Comparison of ENCODE assay signal across 1 cellular context in the genomic region with DNA sequence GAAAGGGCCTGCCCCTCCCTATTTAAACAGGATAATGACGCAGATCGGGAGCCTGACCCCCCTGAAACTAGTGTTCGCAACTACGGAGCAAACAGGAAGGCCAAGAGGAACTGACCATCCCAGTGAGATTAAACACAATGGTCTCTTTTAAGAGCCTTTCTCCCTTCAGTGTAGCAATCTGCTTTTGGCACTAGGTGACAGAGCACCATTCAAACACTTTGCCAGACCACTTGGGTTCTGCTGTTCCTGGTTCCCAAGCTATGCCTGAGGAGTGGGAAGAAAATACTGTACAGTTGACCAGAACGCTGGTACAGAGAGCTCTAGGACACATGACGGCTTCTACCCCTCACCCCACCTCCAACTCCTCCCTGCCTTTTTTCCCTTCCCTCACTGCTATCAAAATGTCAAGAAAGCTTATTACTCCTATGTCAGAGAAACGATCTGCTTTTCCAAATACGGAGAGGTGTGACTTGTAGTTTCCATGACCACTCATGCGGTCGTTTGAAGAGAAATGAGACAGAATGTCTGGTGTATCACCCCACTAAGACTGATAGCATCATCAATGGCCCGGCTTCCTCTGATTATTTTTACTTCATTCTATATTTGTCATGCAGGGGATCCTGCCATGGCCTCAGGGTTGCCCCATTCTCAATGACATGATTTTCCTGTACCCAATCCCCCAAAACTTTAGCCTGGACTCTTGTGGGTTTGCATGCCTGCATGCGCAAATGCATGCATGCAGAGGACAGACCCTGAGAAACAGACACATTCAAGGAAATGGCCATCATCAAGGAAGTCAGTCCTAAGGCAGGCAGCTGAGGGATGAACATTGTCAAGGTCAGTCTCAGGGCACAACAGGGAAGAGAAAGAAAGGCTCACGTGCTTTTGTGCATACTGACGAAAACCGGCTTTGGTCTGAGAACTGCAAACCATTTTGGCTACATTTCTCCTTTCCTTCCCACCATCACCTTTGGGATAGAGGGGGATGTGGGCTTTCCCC.
TF ChIP-seq lines count a peak whose summit lies in the region.

No MANE protein-coding gene starts in this region.

TF ChIP-seq in HepG2, 621 proteins besides CTCF, POLR2A, EP300 and RAD21 (continued from another document and continues in another):
- TF ChIP-seq, protein P1, sequence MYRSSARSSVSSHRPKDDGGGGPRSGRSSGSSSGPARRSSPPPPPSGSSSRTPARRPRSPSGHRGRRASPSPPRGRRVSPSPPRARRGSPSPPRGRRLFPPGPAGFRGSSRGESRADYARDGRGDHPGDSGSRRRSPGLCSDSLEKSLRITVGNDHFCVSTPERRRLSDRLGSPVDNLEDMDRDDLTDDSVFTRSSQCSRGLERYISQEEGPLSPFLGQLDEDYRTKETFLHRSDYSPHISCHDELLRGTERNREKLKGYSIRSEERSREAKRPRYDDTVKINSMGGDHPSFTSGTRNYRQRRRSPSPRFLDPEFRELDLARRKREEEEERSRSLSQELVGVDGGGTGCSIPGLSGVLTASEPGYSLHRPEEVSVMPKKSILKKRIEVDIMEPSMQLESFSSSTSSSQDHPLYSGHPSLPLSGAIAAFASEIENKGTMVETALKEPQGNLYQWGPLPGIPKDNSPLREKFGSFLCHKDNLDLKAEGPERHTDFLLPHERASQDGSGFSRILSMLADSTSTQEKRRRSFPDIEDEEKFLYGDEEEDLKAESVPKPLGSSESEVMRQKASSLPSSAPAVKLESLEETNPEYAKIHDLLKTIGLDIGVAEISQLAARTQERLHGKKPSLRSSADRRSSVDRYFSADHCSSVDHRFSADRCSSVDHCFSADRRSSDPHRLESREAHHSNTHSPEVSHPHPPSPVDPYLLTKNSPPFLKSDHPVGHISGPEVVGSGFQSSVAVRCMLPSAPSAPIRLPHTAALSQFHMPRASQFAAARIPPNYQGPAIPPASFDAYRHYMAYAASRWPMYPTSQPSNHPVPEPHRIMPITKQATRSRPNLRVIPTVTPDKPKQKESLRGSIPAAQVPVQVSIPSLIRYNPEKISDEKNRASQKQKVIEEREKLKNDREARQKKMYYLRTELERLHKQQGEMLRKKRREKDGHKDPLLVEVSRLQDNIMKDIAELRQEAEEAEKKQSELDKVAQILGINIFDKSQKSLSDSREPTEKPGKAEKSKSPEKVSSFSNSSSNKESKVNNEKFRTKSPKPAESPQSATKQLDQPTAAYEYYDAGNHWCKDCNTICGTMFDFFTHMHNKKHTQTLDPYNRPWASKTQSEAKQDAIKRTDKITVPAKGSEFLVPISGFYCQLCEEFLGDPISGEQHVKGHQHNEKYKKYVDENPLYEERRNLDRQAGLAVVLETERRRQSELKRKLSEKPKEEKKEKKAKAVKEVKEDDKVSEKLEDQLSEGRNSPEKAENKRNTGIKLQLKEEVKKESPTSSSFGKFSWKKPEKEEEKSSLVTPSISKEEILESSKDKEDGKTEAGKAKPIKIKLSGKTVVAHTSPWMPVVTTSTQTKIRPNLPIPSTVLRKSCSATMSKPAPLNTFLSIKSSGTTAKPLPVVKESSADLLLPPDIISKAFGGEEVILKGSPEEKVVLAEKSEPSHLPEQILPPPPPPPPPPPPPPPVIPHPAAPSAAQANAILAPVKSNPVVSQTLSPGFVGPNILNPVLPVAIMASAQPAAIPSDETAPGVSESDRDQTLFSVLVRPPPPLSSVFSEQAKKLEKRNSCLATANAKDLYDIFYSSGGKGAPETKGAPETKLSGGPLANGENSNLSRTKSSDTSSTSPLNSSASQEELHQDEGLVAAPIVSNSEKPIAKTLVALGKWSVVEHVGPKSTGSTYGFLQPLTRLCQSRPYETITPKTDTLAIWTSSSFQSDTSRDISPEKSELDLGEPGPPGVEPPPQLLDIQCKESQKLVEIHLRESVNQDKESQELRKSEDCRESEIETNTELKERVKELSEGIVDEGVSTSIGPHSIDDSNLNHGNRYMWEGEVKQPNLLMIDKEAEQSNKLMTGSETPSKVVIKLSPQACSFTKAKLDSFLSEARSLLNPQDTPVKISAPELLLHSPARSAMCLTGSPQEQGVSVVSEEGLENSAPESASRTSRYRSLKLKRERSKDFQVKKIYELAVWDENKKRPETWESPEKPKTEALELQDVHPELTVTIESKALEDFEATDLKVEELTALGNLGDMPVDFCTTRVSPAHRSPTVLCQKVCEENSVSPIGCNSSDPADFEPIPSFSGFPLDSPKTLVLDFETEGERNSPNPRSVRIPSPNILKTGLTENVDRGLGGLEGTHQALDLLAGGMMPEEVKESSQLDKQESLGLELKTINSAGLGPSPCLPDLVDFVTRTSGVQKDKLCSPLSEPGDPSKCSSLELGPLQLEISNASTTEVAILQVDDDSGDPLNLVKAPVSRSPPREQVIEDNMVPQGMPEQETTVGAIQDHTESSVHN (CRISPR knock-in tag; IDR thresholded peaks at IDR 0.05) = no peak
- TF ChIP-seq, protein P2, sequence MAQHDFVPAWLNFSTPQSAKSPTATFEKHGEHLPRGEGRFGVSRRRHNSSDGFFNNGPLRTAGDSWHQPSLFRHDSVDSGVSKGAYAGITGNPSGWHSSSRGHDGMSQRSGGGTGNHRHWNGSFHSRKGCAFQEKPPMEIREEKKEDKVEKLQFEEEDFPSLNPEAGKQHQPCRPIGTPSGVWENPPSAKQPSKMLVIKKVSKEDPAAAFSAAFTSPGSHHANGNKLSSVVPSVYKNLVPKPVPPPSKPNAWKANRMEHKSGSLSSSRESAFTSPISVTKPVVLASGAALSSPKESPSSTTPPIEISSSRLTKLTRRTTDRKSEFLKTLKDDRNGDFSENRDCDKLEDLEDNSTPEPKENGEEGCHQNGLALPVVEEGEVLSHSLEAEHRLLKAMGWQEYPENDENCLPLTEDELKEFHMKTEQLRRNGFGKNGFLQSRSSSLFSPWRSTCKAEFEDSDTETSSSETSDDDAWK (CRISPR knock-in tag; IDR thresholded peaks at IDR 0.05) = no peak
- TF ChIP-seq, protein P3, sequence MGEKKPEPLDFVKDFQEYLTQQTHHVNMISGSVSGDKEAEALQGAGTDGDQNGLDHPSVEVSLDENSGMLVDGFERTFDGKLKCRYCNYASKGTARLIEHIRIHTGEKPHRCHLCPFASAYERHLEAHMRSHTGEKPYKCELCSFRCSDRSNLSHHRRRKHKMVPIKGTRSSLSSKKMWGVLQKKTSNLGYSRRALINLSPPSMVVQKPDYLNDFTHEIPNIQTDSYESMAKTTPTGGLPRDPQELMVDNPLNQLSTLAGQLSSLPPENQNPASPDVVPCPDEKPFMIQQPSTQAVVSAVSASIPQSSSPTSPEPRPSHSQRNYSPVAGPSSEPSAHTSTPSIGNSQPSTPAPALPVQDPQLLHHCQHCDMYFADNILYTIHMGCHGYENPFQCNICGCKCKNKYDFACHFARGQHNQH (CRISPR knock-in tag; IDR thresholded peaks at IDR 0.05) = peak; percentile 89
- TF ChIP-seq CBX5 (CRISPR knock-in tag; IDR thresholded peaks at IDR 0.05; ENCODE audit: borderline replicate concordance) = peak; percentile 80; the same call in 1 of the 2 replicates
- no peak for TF ChIP-seq IKZF4 (CRISPR knock-in tag; IDR thresholded peaks at IDR 0.05; ENCODE audit: borderline replicate concordance, low read depth, not compliant biosample characterization)
- TF ChIP-seq CREB1 (IDR thresholded peaks at IDR 0.05) = 0 out of 2 replicates have a peak, but pooled peaks have one; percentile 47
- peak; percentile 93 for TF ChIP-seq CREB1 (CRISPR knock-in tag; IDR thresholded peaks at IDR 0.05)
- peak; percentile 59; the same call in 1 of the 2 replicates for TF ChIP-seq THAP11 (CRISPR knock-in tag; IDR thresholded peaks at IDR 0.05)
- TF ChIP-seq ZNF496 (CRISPR knock-in tag; IDR thresholded peaks at IDR 0.05; ENCODE audit: insufficient replicate concordance) = no peak
- TF ChIP-seq, protein P4, sequence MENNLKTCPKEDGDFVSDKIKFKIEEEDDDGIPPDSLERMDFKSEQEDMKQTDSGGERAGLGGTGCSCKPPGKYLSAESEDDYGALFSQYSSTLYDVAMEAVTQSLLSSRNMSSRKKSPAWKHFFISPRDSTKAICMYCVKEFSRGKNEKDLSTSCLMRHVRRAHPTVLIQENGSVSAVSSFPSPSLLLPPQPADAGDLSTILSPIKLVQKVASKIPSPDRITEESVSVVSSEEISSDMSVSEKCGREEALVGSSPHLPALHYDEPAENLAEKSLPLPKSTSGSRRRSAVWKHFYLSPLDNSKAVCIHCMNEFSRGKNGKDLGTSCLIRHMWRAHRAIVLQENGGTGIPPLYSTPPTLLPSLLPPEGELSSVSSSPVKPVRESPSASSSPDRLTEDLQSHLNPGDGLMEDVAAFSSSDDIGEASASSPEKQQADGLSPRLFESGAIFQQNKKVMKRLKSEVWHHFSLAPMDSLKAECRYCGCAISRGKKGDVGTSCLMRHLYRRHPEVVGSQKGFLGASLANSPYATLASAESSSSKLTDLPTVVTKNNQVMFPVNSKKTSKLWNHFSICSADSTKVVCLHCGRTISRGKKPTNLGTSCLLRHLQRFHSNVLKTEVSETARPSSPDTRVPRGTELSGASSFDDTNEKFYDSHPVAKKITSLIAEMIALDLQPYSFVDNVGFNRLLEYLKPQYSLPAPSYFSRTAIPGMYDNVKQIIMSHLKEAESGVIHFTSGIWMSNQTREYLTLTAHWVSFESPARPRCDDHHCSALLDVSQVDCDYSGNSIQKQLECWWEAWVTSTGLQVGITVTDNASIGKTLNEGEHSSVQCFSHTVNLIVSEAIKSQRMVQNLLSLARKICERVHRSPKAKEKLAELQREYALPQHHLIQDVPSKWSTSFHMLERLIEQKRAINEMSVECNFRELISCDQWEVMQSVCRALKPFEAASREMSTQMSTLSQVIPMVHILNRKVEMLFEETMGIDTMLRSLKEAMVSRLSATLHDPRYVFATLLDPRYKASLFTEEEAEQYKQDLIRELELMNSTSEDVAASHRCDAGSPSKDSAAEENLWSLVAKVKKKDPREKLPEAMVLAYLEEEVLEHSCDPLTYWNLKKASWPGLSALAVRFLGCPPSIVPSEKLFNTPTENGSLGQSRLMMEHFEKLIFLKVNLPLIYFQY (CRISPR knock-in tag; IDR thresholded peaks at IDR 0.05; ENCODE audit: borderline replicate concordance) = 0 out of 2 replicates have a peak, but pooled peaks have one; percentile 62
- peak; percentile 69 for TF ChIP-seq ZMAT3 (CRISPR knock-in tag; conservative IDR thresholded peaks at IDR 0.05)
- TF ChIP-seq NFIB (CRISPR knock-in tag; IDR thresholded peaks at IDR 0.05; ENCODE audit: borderline replicate concordance) = no peak
- TF ChIP-seq GATAD1 (CRISPR knock-in tag; IDR thresholded peaks at IDR 0.05) = peak; percentile 59
- no peak for TF ChIP-seq GZF1 (CRISPR knock-in tag; IDR thresholded peaks at IDR 0.05)
- peak; percentile 34; the same call in 1 of the 2 replicates for TF ChIP-seq GABPB1 (CRISPR knock-in tag; IDR thresholded peaks at IDR 0.05)
- TF ChIP-seq SSRP1 (CRISPR knock-in tag; IDR thresholded peaks at IDR 0.05) = peak; percentile 46; the same call in 1 of the 2 replicates
- TF ChIP-seq, protein P5, sequence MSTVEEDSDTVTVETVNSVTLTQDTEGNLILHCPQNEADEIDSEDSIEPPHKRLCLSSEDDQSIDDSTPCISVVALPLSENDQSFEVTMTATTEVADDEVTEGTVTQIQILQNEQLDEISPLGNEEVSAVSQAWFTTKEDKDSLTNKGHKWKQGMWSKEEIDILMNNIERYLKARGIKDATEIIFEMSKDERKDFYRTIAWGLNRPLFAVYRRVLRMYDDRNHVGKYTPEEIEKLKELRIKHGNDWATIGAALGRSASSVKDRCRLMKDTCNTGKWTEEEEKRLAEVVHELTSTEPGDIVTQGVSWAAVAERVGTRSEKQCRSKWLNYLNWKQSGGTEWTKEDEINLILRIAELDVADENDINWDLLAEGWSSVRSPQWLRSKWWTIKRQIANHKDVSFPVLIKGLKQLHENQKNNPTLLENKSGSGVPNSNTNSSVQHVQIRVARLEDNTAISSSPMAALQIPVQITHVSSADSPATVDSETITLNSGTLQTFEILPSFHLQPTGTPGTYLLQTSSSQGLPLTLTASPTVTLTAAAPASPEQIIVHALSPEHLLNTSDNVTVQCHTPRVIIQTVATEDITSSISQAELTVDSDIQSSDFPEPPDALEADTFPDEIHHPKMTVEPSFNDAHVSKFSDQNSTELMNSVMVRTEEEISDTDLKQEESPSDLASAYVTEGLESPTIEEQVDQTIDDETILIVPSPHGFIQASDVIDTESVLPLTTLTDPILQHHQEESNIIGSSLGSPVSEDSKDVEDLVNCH (CRISPR knock-in tag; IDR thresholded peaks at IDR 0.05) = no peak
- TF ChIP-seq, protein P6, sequence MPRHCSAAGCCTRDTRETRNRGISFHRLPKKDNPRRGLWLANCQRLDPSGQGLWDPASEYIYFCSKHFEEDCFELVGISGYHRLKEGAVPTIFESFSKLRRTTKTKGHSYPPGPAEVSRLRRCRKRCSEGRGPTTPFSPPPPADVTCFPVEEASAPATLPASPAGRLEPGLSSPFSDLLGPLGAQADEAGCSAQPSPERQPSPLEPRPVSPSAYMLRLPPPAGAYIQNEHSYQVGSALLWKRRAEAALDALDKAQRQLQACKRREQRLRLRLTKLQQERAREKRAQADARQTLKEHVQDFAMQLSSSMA (CRISPR knock-in tag; IDR thresholded peaks at IDR 0.05) = peak; percentile 85; the same call in 1 of the 2 replicates
- TF ChIP-seq, protein P7, sequence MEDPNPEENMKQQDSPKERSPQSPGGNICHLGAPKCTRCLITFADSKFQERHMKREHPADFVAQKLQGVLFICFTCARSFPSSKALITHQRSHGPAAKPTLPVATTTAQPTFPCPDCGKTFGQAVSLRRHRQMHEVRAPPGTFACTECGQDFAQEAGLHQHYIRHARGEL (CRISPR knock-in tag; IDR thresholded peaks at IDR 0.05) = no peak
- TF ChIP-seq ZNF614 (CRISPR knock-in tag; IDR thresholded peaks at IDR 0.05; ENCODE audit: borderline replicate concordance) = peak; percentile 57; the same call in 1 of the 2 replicates
- TF ChIP-seq, protein P8, sequence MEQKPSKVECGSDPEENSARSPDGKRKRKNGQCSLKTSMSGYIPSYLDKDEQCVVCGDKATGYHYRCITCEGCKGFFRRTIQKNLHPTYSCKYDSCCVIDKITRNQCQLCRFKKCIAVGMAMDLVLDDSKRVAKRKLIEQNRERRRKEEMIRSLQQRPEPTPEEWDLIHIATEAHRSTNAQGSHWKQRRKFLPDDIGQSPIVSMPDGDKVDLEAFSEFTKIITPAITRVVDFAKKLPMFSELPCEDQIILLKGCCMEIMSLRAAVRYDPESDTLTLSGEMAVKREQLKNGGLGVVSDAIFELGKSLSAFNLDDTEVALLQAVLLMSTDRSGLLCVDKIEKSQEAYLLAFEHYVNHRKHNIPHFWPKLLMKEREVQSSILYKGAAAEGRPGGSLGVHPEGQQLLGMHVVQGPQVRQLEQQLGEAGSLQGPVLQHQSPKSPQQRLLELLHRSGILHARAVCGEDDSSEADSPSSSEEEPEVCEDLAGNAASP (CRISPR knock-in tag; IDR thresholded peaks at IDR 0.05; ENCODE audit: borderline replicate concordance) = no peak
- peak; percentile 68; the same call in 1 of the 2 replicates for TF ChIP-seq ZNF563 (CRISPR knock-in tag; IDR thresholded peaks at IDR 0.05)
